In genomic region chr21:36117276-36117675, GRCh38 we compare ENCODE assay signal across 19 cellular contexts. TPM values are rescaled to one million over a fixed set of nuclear protein-coding genes. Genes with fewer than 3 reads are reported as not detected.
DNase-seq lines count a peak whose midpoint lies in the region; ATAC-seq and TF ChIP-seq lines count a peak whose summit lies in the region.
"Had no signal": no experiment of that assay in that cellular context is flagged by ENCODE, and none has a peak within 500 bp of the region (broad histone marks: within the 10 kb centered on the region; RNA-seq: fewer than 3 reads in every experiment).

No MANE protein-coding gene starts in this region.

- H3K4me3 Mint-ChIP-seq in dendritic cell treated with granulocyte-macrophage colony-stimulating factor and Interleukin-4, amounts not matched to agents 40 ng/mL and 50 ng/mL, for 4 days = no peak overlapping the region
- H3K4me3 Mint-ChIP-seq: CD4-positive, alpha-beta memory T cell; HFFc6 had no signal

- H3K4me2 ChIP-seq in hepatocyte = no peak overlapping the region

- no peak for ATAC-seq in HG03342 (IDR thresholded peaks at IDR 0.05; ENCODE audit: unreplicated experiment)

- no peak for TF ChIP-seq CTCF in C4-2B (conservative IDR thresholded peaks at IDR 0.05)
- TF ChIP-seq CTCF in LNCaP clone FGC (IDR thresholded peaks at IDR 0.05; ENCODE audit: control insufficient read depth, extremely low read depth, insufficient read depth) = no peak
- no peak for TF ChIP-seq CTCF in prostate gland (IDR thresholded peaks at IDR 0.05)
- TF ChIP-seq CTCF in hepatocyte (IDR thresholded peaks at IDR 0.05; ENCODE audit: poor library complexity) = no peak

- no peaks in the 10 kb centered on the region for H3K79me2 ChIP-seq in hepatocyte

- H3K4me3 ChIP-seq in LNCaP clone FGC (ENCODE audit: low read depth, low read length) (no peak overlapping the region), prostate gland (no peak overlapping the region), hepatocyte (no peak overlapping the region)

- H3K27me3 Mint-ChIP-seq in dendritic cell treated with granulocyte-macrophage colony-stimulating factor and Interleukin-4, amounts not matched to agents 40 ng/mL and 50 ng/mL, for 4 days = peaks cover 1% of the 10 kb centered on the region
- H3K27me3 Mint-ChIP-seq: CD4-positive, alpha-beta memory T cell had no signal

- H3K27ac ChIP-seq in C4-2B (peak overlapping the region; percentile 40), prostate gland (peak overlapping the region; percentile 36 to 51), hepatocyte (no peak overlapping the region)

- H3K27me3 ChIP-seq in prostate gland (replicated peaks; ENCODE audit: insufficient read depth) = no peaks in the 10 kb centered on the region
- no peaks in the 10 kb centered on the region for H3K27me3 ChIP-seq in hepatocyte
- H3K27me3 ChIP-seq: BE2C had no signal

- H3K4me1 ChIP-seq in prostate gland (replicated peaks) (no peaks in the 10 kb centered on the region), hepatocyte (ENCODE audit: insufficient read depth) (peaks cover 4% of the 10 kb centered on the region)
- H3K4me1 ChIP-seq: BE2C had no signal

- no peaks in the 10 kb centered on the region for H3K9me3 ChIP-seq in prostate gland
- H3K9me3 ChIP-seq in hepatocyte (ENCODE audit: low read depth) = no peaks in the 10 kb centered on the region
- H3K9me3 ChIP-seq: BE2C had no signal

- H3K36me3 ChIP-seq in prostate gland (no peaks in the 10 kb centered on the region), hepatocyte (replicated peaks; ENCODE audit: insufficient read depth, low read depth) (no peaks in the 10 kb centered on the region)
- H3K36me3 ChIP-seq: BE2C had no signal

- no peaks in the 10 kb centered on the region for H3K9me3 Mint-ChIP-seq in dendritic cell treated with granulocyte-macrophage colony-stimulating factor and Interleukin-4, amounts not matched to agents 40 ng/mL and 50 ng/mL, for 4 days
- H3K9me3 Mint-ChIP-seq: CD4-positive, alpha-beta memory T cell; HFFc6 had no signal

- no peaks in the 10 kb centered on the region for H3K36me3 Mint-ChIP-seq in dendritic cell treated with granulocyte-macrophage colony-stimulating factor and Interleukin-4, amounts not matched to agents 40 ng/mL and 50 ng/mL, for 4 days (ENCODE audit: low read depth)
- H3K36me3 Mint-ChIP-seq: CD4-positive, alpha-beta memory T cell; IgD-negative memory B cell had no signal

- peak overlapping the region; percentile 39 for H3K27ac Mint-ChIP-seq in dendritic cell treated with granulocyte-macrophage colony-stimulating factor and Interleukin-4, amounts not matched to agents 40 ng/mL and 50 ng/mL, for 4 days
- H3K27ac Mint-ChIP-seq: CD4-positive, alpha-beta memory T cell; HFFc6; IgD-negative memory B cell had no signal

- DNase-seq in LNCaP clone FGC (ENCODE audit: low read depth) (peak; percentile 43), prostate gland (ENCODE audit: low spot score) (no peak), hepatocyte (ENCODE audit: low spot score) (no peak), NCI-H748 treated with DMSO at 0.1 percent for 48 hours (lab: John Stamatoyannopoulos, UW) (no peak)
- DNase-seq: BE2C; CD4-positive, alpha-beta memory T cell; DMS153; GDM1; HFFc6; NCI-H1105 treated with DMSO at 0.1 percent for 48 hours; NCI-H1694 treated with DMSO at 0.1 percent for 48 hours; NK-92 treated with Interleukin-12 subunit alpha and Interleukin-12 subunit beta, amount 100 ng/mL, for 24 hours; OCI-M1; RPMI8226; SHP77 treated with DMSO at 0.1 percent for 48 hours had no signal

- no peaks in the 10 kb centered on the region for H3K9me2 ChIP-seq in hepatocyte (replicated peaks; ENCODE audit: insufficient read depth)

- intact Hi-C loops in dendritic cell treated with granulocyte-macrophage colony-stimulating factor and Interleukin-4, amounts not matched to agents 40 ng/mL and 50 ng/mL, for 4 days (cut with micrococcal nuclease) = no loop called here
- intact Hi-C loops in prostate gland (cut with DNase I) = no loop called here

- no peaks in the 10 kb centered on the region for H4K20me1 ChIP-seq in hepatocyte (ENCODE audit: insufficient read depth, poor library complexity, severe bottlenecking)

- no peak for TF ChIP-seq POLR2A in prostate gland (IDR thresholded peaks at IDR 0.05)

- peaks cover 18% of the 10 kb centered on the region for H3K4me1 Mint-ChIP-seq in dendritic cell treated with granulocyte-macrophage colony-stimulating factor and Interleukin-4, amounts not matched to agents 40 ng/mL and 50 ng/mL, for 4 days (ENCODE audit: low read depth)

- no peak overlapping the region for H2AFZ ChIP-seq in hepatocyte

- WGBS in prostate gland = 69% methylated on average over 2 of the region's 2 CpGs
- WGBS in hepatocyte (ENCODE audit: low lambda C conversion rate, missing lambda C conversion rate) = 81% methylated on average over 2 of the region's 2 CpGs

RNA-seq across cellular contexts. Expression of gene CBR3, which starts 17.6 kb away (rescaled TPM):
- 10 to 100 TPM; 18.5 to 41.2 TPM for total RNA-seq in prostate gland
- 0.12 and 1.7 TPM in 2 replicates for total RNA-seq in hepatocyte
- 0.22 and 0.56 TPM in 2 replicates for polyA plus RNA-seq in hepatocyte

RNA-seq across cellular contexts. Expression of gene DOP1B, which starts 39.3 kb away (rescaled TPM):
- total RNA-seq in prostate gland = 10 to 100 TPM; 28.4 to 93.3 TPM
- total RNA-seq in hepatocyte = 9.1 and 17.7 TPM in 2 replicates
- polyA plus RNA-seq in hepatocyte = 6.6 and 7.1 TPM in 2 replicates

RNA-seq across cellular contexts. Expression of gene CBR1, which starts 47.5 kb away (rescaled TPM):
- total RNA-seq in prostate gland = 100 to 1,000 TPM; 200 to 571 TPM
- 130 and 152 TPM in 2 replicates for total RNA-seq in hepatocyte
- 89.0 and 113 TPM in 2 replicates for polyA plus RNA-seq in hepatocyte

RNA-seq across cellular contexts. Expression of gene SETD4, which starts 57.0 kb away (rescaled TPM):
- total RNA-seq in prostate gland = 10 to 100 TPM; 19.8 to 36.3 TPM
- 16.6 and 20.5 TPM in 2 replicates for total RNA-seq in hepatocyte
- polyA plus RNA-seq in hepatocyte = 13.7 and 17.8 TPM in 2 replicates
